In the genomic region with DNA sequence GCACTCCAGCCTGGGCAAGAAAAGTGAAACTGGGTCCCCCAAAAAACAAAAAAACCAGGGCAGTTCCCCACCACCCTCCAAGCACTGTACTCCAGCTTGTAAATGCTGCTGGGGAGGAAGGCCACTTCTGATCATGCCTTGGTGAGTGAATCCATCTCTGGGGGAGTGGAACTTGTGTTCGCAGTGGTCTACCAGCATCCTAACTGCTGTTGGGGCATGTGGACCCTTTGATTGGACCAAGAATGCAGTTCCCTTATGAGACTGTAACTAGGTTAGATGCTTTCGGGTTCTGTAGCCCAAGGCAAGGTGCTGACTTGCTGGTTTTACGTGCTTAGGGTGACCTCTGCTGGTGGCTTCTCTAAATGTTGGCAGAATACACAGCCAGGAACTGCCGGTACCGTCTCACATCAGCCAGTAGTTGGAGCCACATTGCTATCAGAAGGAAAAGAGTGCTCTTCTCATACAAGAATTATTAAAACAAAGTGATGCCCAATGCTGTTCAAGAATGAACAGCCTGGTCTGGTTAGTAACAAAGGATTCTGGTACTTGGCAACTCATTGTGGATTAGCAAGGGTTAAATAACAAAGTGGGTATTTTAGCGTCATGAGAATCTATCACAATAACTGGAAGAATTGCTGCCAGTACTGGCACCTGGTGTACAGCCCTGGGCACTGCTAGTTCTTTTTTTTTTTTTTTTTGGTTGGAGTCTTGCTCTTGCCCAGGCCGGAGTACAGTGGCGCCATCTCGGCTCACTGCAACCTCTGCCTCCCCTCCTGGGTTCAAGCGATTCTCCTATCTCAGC, we compare ENCODE assay signal across 1 cellular context.
TF ChIP-seq lines count a peak whose summit lies in the region.

No MANE protein-coding gene starts in this region.

TF ChIP-seq in HepG2, 621 proteins besides CTCF, POLR2A, EP300 and RAD21 (continued from another document and continues in another):
- TF ChIP-seq SAP130 (CRISPR knock-in tag; IDR thresholded peaks at IDR 0.05; ENCODE audit: low read depth), result peak; percentile 64
- TF ChIP-seq ZNF547 (CRISPR knock-in tag; IDR thresholded peaks at IDR 0.05), result no peak
- TF ChIP-seq ZGPAT (CRISPR knock-in tag; IDR thresholded peaks at IDR 0.05), result peak; percentile 42; the same call in 1 of the 2 replicates
- no peak for TF ChIP-seq RORA (CRISPR knock-in tag; IDR thresholded peaks at IDR 0.05)
- TF ChIP-seq IRX3 (CRISPR knock-in tag; IDR thresholded peaks at IDR 0.05; ENCODE audit: borderline replicate concordance, low read depth), result no peak
- peak; percentile 39; the same call in 1 of the 2 replicates for TF ChIP-seq KDM5A (IDR thresholded peaks at IDR 0.05; ENCODE audit: borderline replicate concordance, low read length)
- no peak for TF ChIP-seq NFRKB (IDR thresholded peaks at IDR 0.05)
- no peak for TF ChIP-seq ZNF558 (CRISPR knock-in tag; IDR thresholded peaks at IDR 0.05; ENCODE audit: borderline replicate concordance)
- TF ChIP-seq KDM2A (CRISPR knock-in tag; IDR thresholded peaks at IDR 0.05; ENCODE audit: borderline replicate concordance, low read depth), result peak; percentile 56; the same call in 1 of the 2 replicates
- no peak for TF ChIP-seq ZNF891 (CRISPR knock-in tag; IDR thresholded peaks at IDR 0.05)
- TF ChIP-seq GABPB1 (CRISPR knock-in tag; IDR thresholded peaks at IDR 0.05), result peak; percentile 16; the same call in 1 of the 2 replicates
- peak; percentile 81 for TF ChIP-seq KDM3A (CRISPR knock-in tag; IDR thresholded peaks at IDR 0.05; ENCODE audit: low read depth)
- TF ChIP-seq ATF2 (CRISPR knock-in tag; IDR thresholded peaks at IDR 0.05), result 0 out of 2 replicates have a peak, but pooled peaks have one; percentile 27
- no peak for TF ChIP-seq ZNF256 (CRISPR knock-in tag; conservative IDR thresholded peaks at IDR 0.05)
- no peak for TF ChIP-seq ZBTB7B (CRISPR knock-in tag; IDR thresholded peaks at IDR 0.05)
- TF ChIP-seq, protein P1, sequence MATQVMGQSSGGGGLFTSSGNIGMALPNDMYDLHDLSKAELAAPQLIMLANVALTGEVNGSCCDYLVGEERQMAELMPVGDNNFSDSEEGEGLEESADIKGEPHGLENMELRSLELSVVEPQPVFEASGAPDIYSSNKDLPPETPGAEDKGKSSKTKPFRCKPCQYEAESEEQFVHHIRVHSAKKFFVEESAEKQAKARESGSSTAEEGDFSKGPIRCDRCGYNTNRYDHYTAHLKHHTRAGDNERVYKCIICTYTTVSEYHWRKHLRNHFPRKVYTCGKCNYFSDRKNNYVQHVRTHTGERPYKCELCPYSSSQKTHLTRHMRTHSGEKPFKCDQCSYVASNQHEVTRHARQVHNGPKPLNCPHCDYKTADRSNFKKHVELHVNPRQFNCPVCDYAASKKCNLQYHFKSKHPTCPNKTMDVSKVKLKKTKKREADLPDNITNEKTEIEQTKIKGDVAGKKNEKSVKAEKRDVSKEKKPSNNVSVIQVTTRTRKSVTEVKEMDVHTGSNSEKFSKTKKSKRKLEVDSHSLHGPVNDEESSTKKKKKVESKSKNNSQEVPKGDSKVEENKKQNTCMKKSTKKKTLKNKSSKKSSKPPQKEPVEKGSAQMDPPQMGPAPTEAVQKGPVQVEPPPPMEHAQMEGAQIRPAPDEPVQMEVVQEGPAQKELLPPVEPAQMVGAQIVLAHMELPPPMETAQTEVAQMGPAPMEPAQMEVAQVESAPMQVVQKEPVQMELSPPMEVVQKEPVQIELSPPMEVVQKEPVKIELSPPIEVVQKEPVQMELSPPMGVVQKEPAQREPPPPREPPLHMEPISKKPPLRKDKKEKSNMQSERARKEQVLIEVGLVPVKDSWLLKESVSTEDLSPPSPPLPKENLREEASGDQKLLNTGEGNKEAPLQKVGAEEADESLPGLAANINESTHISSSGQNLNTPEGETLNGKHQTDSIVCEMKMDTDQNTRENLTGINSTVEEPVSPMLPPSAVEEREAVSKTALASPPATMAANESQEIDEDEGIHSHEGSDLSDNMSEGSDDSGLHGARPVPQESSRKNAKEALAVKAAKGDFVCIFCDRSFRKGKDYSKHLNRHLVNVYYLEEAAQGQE (IDR thresholded peaks at IDR 0.05; ENCODE audit: borderline replicate concordance in 1 of 2, low read depth in 1 of 2, low read length in 2 of 2), result no peak
- TF ChIP-seq ZNF343 (CRISPR knock-in tag; IDR thresholded peaks at IDR 0.05), result no peak
- no peak for TF ChIP-seq ZNF775 (CRISPR knock-in tag; IDR thresholded peaks at IDR 0.05; ENCODE audit: borderline replicate concordance)
- no peak for TF ChIP-seq HNRNPK (IDR thresholded peaks at IDR 0.05; ENCODE audit: low read depth, low read length, poor library complexity, severe bottlenecking)
- TF ChIP-seq CBX5 (CRISPR knock-in tag; IDR thresholded peaks at IDR 0.05; ENCODE audit: borderline replicate concordance), result 0 out of 2 replicates have a peak, but pooled peaks have one; percentile 25
- 0 out of 2 replicates have a peak, but pooled peaks have one; percentile 32 for TF ChIP-seq GLI4 (CRISPR knock-in tag; IDR thresholded peaks at IDR 0.05; ENCODE audit: borderline replicate concordance)
- TF ChIP-seq ARNT2 (CRISPR knock-in tag; IDR thresholded peaks at IDR 0.05; ENCODE audit: low read depth), result no peak
- TF ChIP-seq ZNF619 (CRISPR knock-in tag; IDR thresholded peaks at IDR 0.05), result no peak
- no peak for TF ChIP-seq CBX1 (IDR thresholded peaks at IDR 0.05; ENCODE audit: low read depth)
- no peak for TF ChIP-seq GFI1 (CRISPR knock-in tag; IDR thresholded peaks at IDR 0.05; ENCODE audit: borderline replicate concordance)
- no peak for TF ChIP-seq MTA3 (CRISPR knock-in tag; IDR thresholded peaks at IDR 0.05)
- no peak for TF ChIP-seq ZNF367 (CRISPR knock-in tag; IDR thresholded peaks at IDR 0.05; ENCODE audit: borderline replicate concordance)
- no peak for TF ChIP-seq ZNF124 (CRISPR knock-in tag; IDR thresholded peaks at IDR 0.05)
- TF ChIP-seq, protein P2, sequence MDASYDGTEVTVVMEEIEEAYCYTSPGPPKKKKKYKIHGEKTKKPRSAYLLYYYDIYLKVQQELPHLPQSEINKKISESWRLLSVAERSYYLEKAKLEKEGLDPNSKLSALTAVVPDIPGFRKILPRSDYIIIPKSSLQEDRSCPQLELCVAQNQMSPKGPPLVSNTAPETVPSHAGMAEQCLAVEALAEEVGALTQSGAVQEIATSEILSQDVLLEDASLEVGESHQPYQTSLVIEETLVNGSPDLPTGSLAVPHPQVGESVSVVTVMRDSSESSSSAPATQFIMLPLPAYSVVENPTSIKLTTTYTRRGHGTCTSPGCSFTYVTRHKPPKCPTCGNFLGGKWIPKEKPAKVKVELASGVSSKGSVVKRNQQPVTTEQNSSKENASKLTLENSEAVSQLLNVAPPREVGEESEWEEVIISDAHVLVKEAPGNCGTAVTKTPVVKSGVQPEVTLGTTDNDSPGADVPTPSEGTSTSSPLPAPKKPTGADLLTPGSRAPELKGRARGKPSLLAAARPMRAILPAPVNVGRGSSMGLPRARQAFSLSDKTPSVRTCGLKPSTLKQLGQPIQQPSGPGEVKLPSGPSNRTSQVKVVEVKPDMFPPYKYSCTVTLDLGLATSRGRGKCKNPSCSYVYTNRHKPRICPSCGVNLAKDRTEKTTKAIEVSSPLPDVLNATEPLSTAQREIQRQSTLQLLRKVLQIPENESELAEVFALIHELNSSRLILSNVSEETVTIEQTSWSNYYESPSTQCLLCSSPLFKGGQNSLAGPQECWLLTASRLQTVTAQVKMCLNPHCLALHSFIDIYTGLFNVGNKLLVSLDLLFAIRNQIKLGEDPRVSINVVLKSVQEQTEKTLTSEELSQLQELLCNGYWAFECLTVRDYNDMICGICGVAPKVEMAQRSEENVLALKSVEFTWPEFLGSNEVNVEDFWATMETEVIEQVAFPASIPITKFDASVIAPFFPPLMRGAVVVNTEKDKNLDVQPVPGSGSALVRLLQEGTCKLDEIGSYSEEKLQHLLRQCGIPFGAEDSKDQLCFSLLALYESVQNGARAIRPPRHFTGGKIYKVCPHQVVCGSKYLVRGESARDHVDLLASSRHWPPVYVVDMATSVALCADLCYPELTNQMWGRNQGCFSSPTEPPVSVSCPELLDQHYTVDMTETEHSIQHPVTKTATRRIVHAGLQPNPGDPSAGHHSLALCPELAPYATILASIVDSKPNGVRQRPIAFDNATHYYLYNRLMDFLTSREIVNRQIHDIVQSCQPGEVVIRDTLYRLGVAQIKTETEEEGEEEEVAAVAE (CRISPR knock-in tag; IDR thresholded peaks at IDR 0.05; ENCODE audit: borderline replicate concordance), result no peak
- no peak for TF ChIP-seq ZNF274 (CRISPR knock-in tag; IDR thresholded peaks at IDR 0.05)
- TF ChIP-seq RFX1 (IDR thresholded peaks at IDR 0.05), result no peak
- TF ChIP-seq ZNF484 (CRISPR knock-in tag; IDR thresholded peaks at IDR 0.05; ENCODE audit: borderline replicate concordance, low read depth), result no peak
- TF ChIP-seq MBD4 (IDR thresholded peaks at IDR 0.05; ENCODE audit: borderline replicate concordance, low read length), result no peak
- no peak for TF ChIP-seq ZNF280D (CRISPR knock-in tag; IDR thresholded peaks at IDR 0.05)
- TF ChIP-seq NFIB (CRISPR knock-in tag; IDR thresholded peaks at IDR 0.05; ENCODE audit: borderline replicate concordance), result no peak
- peak; percentile 38; the same call in 1 of the 2 replicates for TF ChIP-seq YEATS2 (CRISPR knock-in tag; IDR thresholded peaks at IDR 0.05; ENCODE audit: borderline replicate concordance)
- no peak for TF ChIP-seq ZZZ3 (CRISPR knock-in tag; IDR thresholded peaks at IDR 0.05; ENCODE audit: borderline replicate concordance)
- no peak for TF ChIP-seq ZNF234 (CRISPR knock-in tag; conservative IDR thresholded peaks at IDR 0.05)
- TF ChIP-seq, protein P3, sequence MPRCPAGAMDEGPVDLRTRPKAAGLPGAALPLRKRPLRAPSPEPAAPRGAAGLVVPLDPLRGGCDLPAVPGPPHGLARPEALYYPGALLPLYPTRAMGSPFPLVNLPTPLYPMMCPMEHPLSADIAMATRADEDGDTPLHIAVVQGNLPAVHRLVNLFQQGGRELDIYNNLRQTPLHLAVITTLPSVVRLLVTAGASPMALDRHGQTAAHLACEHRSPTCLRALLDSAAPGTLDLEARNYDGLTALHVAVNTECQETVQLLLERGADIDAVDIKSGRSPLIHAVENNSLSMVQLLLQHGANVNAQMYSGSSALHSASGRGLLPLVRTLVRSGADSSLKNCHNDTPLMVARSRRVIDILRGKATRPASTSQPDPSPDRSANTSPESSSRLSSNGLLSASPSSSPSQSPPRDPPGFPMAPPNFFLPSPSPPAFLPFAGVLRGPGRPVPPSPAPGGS (CRISPR knock-in tag; IDR thresholded peaks at IDR 0.05), result 0 out of 2 replicates have a peak, but pooled peaks have one; percentile 26
- peak; percentile 50 for TF ChIP-seq TEAD3 (CRISPR knock-in tag; optimal IDR thresholded peaks at IDR 0.05; ENCODE audit: borderline replicate concordance)
- TF ChIP-seq GATAD1 (CRISPR knock-in tag; IDR thresholded peaks at IDR 0.05), result peak; percentile 61; the same call in 1 of the 2 replicates
- TF ChIP-seq ZC3H4 (CRISPR knock-in tag; IDR thresholded peaks at IDR 0.05; ENCODE audit: borderline replicate concordance), result no peak
- TF ChIP-seq ZNF772 (CRISPR knock-in tag; IDR thresholded peaks at IDR 0.05), result peak; percentile 34; the same call in 1 of the 2 replicates
- TF ChIP-seq SNRNP70 (IDR thresholded peaks at IDR 0.05; ENCODE audit: low read depth, low read length), result no peak
